In genomic region chr2:202933139-202933510, GRCh38 we compare ENCODE assay signal across 16 cellular contexts.
"Had no signal": no experiment of that assay in that cellular context is flagged by ENCODE, and none has a peak within 500 bp of the region (broad histone marks: within the 10 kb centered on the region; RNA-seq: fewer than 3 reads in every experiment).

No MANE protein-coding gene starts in this region.

- ATAC-seq: effector memory CD8-positive, alpha-beta T cell; naive thymus-derived CD4-positive, alpha-beta T cell; stimulated activated memory B cell treated with anti-CD40 and anti-IgM and Interleukin-4, amounts not matched to agents 10 μg/mL and 1 μg/mL and 100 μg/mL, for 72 hours; T-helper 17 cell had no signal

- H3K4me1 Mint-ChIP-seq: brain had no signal

- H3K27me3 ChIP-seq: neutrophil, right atrium auricular region, transverse colon had no signal

- H3K36me3 ChIP-seq: neutrophil had no signal

- H3K9me3 Mint-ChIP-seq: activated naive CD4-positive, alpha-beta T cell treated with anti-CD3 and anti-CD28 coated beads, Interleukin-2, amount 50 U/mL, for 24 hours; brain; effector memory CD8-positive, alpha-beta T cell; stimulated activated memory B cell treated with anti-CD40 and anti-IgM and Interleukin-4, amounts not matched to agents 10 μg/mL and 1 μg/mL and 100 μg/mL, for 72 hours had no signal

- H3K4me3 ChIP-seq: lower lobe of right lung, right atrium auricular region, smooth muscle cell, transverse colon had no signal

- H3K27ac Mint-ChIP-seq: activated naive CD4-positive, alpha-beta T cell treated with anti-CD3 and anti-CD28 coated beads, Interleukin-2, amount 50 U/mL, for 24 hours; brain; dendritic cell treated with granulocyte-macrophage colony-stimulating factor and Interleukin-4, amounts not matched to agents 40 ng/mL and 50 ng/mL, for 4 days; naive thymus-derived CD4-positive, alpha-beta T cell; stimulated activated memory B cell treated with anti-CD40 and anti-IgM and Interleukin-4, amounts not matched to agents 10 μg/mL and 1 μg/mL and 100 μg/mL, for 72 hours; T-helper 17 cell had no signal

- H3K27ac ChIP-seq: lower lobe of right lung, neutrophil, right atrium auricular region, transverse colon had no signal

- H3K4me1 ChIP-seq: lower lobe of right lung, right atrium auricular region, transverse colon had no signal

- DNase-seq: activated CD4-positive, alpha-beta T cell treated with anti-CD3 and anti-CD28 coated beads, Interleukin-2, amount 50 U/mL, for 1 hour; amygdala; effector memory CD8-positive, alpha-beta T cell; hypothalamus; lower lobe of right lung; naive thymus-derived CD4-positive, alpha-beta T cell; substantia nigra; T-helper 17 cell; transverse colon had no signal

- H3K9me3 ChIP-seq: lower lobe of right lung, neutrophil, right atrium auricular region, transverse colon had no signal

- H3K4me2 ChIP-seq: smooth muscle cell had no signal

- H3K27me3 Mint-ChIP-seq: activated naive CD4-positive, alpha-beta T cell treated with anti-CD3 and anti-CD28 coated beads, Interleukin-2, amount 50 U/mL, for 24 hours; brain; dendritic cell treated with granulocyte-macrophage colony-stimulating factor and Interleukin-4, amounts not matched to agents 40 ng/mL and 50 ng/mL, for 4 days; effector memory CD8-positive, alpha-beta T cell; naive thymus-derived CD4-positive, alpha-beta T cell; stimulated activated memory B cell treated with anti-CD40 and anti-IgM and Interleukin-4, amounts not matched to agents 10 μg/mL and 1 μg/mL and 100 μg/mL, for 72 hours; T-helper 17 cell had no signal

- H3K4me3 Mint-ChIP-seq: activated naive CD4-positive, alpha-beta T cell treated with anti-CD3 and anti-CD28 coated beads, Interleukin-2, amount 50 U/mL, for 24 hours; brain; dendritic cell treated with granulocyte-macrophage colony-stimulating factor and Interleukin-4, amounts not matched to agents 40 ng/mL and 50 ng/mL, for 4 days; effector memory CD8-positive, alpha-beta T cell; naive thymus-derived CD4-positive, alpha-beta T cell; stimulated activated memory B cell treated with anti-CD40 and anti-IgM and Interleukin-4, amounts not matched to agents 10 μg/mL and 1 μg/mL and 100 μg/mL, for 72 hours; T-helper 17 cell had no signal
